12 cellular contexts compared by ENCODE assay signal in the genomic region with DNA sequence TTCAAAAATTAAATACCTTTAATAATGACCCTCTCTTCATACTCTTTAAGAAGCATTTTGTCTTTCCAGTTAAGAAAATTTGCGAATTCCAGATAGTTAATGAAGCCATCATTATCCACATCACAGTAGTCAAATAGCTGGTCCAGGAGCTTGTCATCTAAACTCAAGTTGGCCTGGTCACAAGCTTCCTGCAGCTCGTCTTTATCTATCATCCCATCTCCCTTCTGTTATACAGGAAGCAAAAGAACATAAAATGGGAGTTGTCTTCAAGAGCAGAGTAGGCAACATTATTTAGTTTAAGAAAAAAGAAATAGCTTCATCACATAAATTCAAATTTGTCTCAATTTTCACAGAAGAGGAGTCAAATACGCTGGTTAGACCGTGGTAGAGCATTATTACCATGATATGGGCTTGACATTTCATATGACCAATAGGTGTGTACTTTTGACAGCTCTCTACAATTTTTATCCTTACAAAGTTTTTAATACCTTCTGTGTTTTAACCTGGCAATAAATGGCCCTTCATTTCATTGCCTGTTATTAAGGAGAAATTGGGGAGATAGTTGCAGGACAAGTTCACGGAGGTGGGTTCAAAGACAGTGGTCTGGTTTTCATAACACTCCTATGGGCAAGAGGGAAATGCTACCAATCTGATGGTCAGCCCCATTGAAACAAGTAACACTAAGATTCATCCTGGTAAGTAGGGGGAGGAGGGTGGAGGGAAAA. TPM values are rescaled to one million over a fixed set of nuclear protein-coding genes. Genes with fewer than 3 reads are reported as not detected.
DNase-seq lines count a peak whose midpoint lies in the region; ATAC-seq and TF ChIP-seq lines count a peak whose summit lies in the region.
"Had no signal": no experiment of that assay in that cellular context is flagged by ENCODE, and none has a peak within 500 bp of the region (broad histone marks: within the 10 kb centered on the region; RNA-seq: fewer than 3 reads in every experiment).

No MANE protein-coding gene starts in this region.

- H3K36me3 Mint-ChIP-seq in brain, result no peaks in the 10 kb centered on the region

- DNase-seq in ELR (ENCODE audit: low read depth) (peak; percentile 37), hepatocyte (ENCODE audit: low spot score) (no peak), smooth muscle cell (lab: John Stamatoyannopoulos, UW; ENCODE audit: unreplicated experiment) (no peak), OCI-LY7 (ENCODE audit: low spot score) (no peak), ecto neural progenitor cell (ENCODE audit: low spot score) (no peak)
- no peak for DNase-seq in stimulated activated naive CD8-positive, alpha-beta T cell treated with anti-CD3 and anti-CD28 coated beads, Interleukin-15, amount 100 ng/mL, for 72 hours
- DNase-seq: NCI-H1436 had no signal

- no peak overlapping the region for H3K4me3 ChIP-seq in hepatocyte
- peak overlapping the region; percentile 7 for H3K4me3 ChIP-seq in smooth muscle cell
- no peak overlapping the region for H3K4me3 ChIP-seq in OCI-LY7 (ENCODE audit: low read depth, low read length, poor library complexity, severe bottlenecking)

- no TSS peak for BruUV-seq in OCI-LY7 (replicated peaks; lab: Mats Ljungman, UMichigan)

- H3K27me3 Mint-ChIP-seq in brain, result peaks cover 4% of the 10 kb centered on the region
- no peaks in the 10 kb centered on the region for H3K27me3 Mint-ChIP-seq in stimulated activated naive CD8-positive, alpha-beta T cell treated with anti-CD3 and anti-CD28 coated beads, Interleukin-15, amount 100 ng/mL, for 72 hours
- H3K27me3 Mint-ChIP-seq: dendritic cell treated with granulocyte-macrophage colony-stimulating factor and Interleukin-4, amounts not matched to agents 40 ng/mL and 50 ng/mL, for 4 days had no signal

- no peaks in the 10 kb centered on the region for H3K9me3 ChIP-seq in hepatocyte (ENCODE audit: low read depth)
- H3K9me3 ChIP-seq in smooth muscle cell (replicated peaks; ENCODE audit: low read depth), result no peaks in the 10 kb centered on the region
- no peaks in the 10 kb centered on the region for H3K9me3 ChIP-seq in OCI-LY7 (ENCODE audit: low read length)

- WGBS in hepatocyte (ENCODE audit: low lambda C conversion rate, missing lambda C conversion rate), result 80% methylated on average over 5 of the region's 5 CpGs
- 76% methylated on average over 5 of the region's 5 CpGs for WGBS in smooth muscle cell (ENCODE audit: low lambda C conversion rate)

- H3K4me1 Mint-ChIP-seq in brain, result peaks cover 13% of the 10 kb centered on the region
- H3K4me1 Mint-ChIP-seq in stimulated activated naive CD8-positive, alpha-beta T cell treated with anti-CD3 and anti-CD28 coated beads, Interleukin-15, amount 100 ng/mL, for 72 hours, result peaks cover 6% of the 10 kb centered on the region

- POLR2A ChIA-PET in OCI-LY7 (lab: Charles Lee), result no interaction called here

- H3K27me3 ChIP-seq in hepatocyte (no peaks in the 10 kb centered on the region), smooth muscle cell (ENCODE audit: low read depth) (no peaks in the 10 kb centered on the region)

- no peaks in the 10 kb centered on the region for H3K79me2 ChIP-seq in hepatocyte
- no peaks in the 10 kb centered on the region for H3K79me2 ChIP-seq in smooth muscle cell (ENCODE audit: low read depth)
- no peaks in the 10 kb centered on the region for H3K79me2 ChIP-seq in OCI-LY7 (ENCODE audit: insufficient read depth, low read depth, low read length)

- TF ChIP-seq CTCF in brain (conservative IDR thresholded peaks at IDR 0.05), result no peak
- no peak for TF ChIP-seq CTCF in hepatocyte (IDR thresholded peaks at IDR 0.05; ENCODE audit: poor library complexity)
- TF ChIP-seq CTCF in smooth muscle cell (IDR thresholded peaks at IDR 0.05; ENCODE audit: borderline replicate concordance, insufficient read depth, poor library complexity, severe bottlenecking), result no peak
- no peak for TF ChIP-seq CTCF in OCI-LY7 (conservative IDR thresholded peaks at IDR 0.05; ENCODE audit: low read length)

- H3K4me1 ChIP-seq in hepatocyte (ENCODE audit: insufficient read depth) (peaks cover 13% of the 10 kb centered on the region), smooth muscle cell (ENCODE audit: low read depth) (peaks cover 6% of the 10 kb centered on the region), OCI-LY7 (ENCODE audit: insufficient read depth, low read length, poor library complexity, severe bottlenecking) (no peaks in the 10 kb centered on the region)

- H3K36me3 ChIP-seq in hepatocyte (replicated peaks; ENCODE audit: insufficient read depth, low read depth) (no peaks in the 10 kb centered on the region), smooth muscle cell (ENCODE audit: low read depth) (no peaks in the 10 kb centered on the region), OCI-LY7 (ENCODE audit: insufficient read depth, low read length) (no peaks in the 10 kb centered on the region)

- H3K9ac ChIP-seq in smooth muscle cell (ENCODE audit: low read depth), result no peak overlapping the region

- peak overlapping the region in 4 of 5 experiments; percentile 6 to 54 (median 24) for H3K4me3 Mint-ChIP-seq in brain
- no peak overlapping the region for H3K4me3 Mint-ChIP-seq in stimulated activated naive CD8-positive, alpha-beta T cell treated with anti-CD3 and anti-CD28 coated beads, Interleukin-15, amount 100 ng/mL, for 72 hours
- H3K4me3 Mint-ChIP-seq: activated T-helper 1 cell treated with anti-CD3 and anti-CD28 coated beads, Interleukin-12 subunit alpha, Interleukin-12 subunit beta, Interleukin-2, Interleukin-4 antibody, amounts not matched to agents 30 ng/mL and 10 ng/mL and 1 ng/mL, durations not matched to agents 14 hours and 24 hours and 36 hours; dendritic cell treated with granulocyte-macrophage colony-stimulating factor and Interleukin-4, amounts not matched to agents 40 ng/mL and 50 ng/mL, for 4 days had no signal

- H3K9me2 ChIP-seq in hepatocyte (replicated peaks; ENCODE audit: insufficient read depth) (no peaks in the 10 kb centered on the region), OCI-LY7 (ENCODE audit: insufficient read depth, low read length) (no peaks in the 10 kb centered on the region)

- H4K20me1 ChIP-seq in hepatocyte (ENCODE audit: insufficient read depth, poor library complexity, severe bottlenecking) (no peaks in the 10 kb centered on the region), smooth muscle cell (ENCODE audit: low read depth) (no peaks in the 10 kb centered on the region), OCI-LY7 (ENCODE audit: insufficient read depth, low read length) (no peaks in the 10 kb centered on the region)

- peak overlapping the region; percentile 63 for H3K4me2 ChIP-seq in hepatocyte
- H3K4me2 ChIP-seq in smooth muscle cell, result peak overlapping the region; percentile 73
- no peak overlapping the region for H3K4me2 ChIP-seq in OCI-LY7 (ENCODE audit: low read length)

- no peaks in the 10 kb centered on the region for H3K9me3 Mint-ChIP-seq in brain
- H3K9me3 Mint-ChIP-seq in stimulated activated naive CD8-positive, alpha-beta T cell treated with anti-CD3 and anti-CD28 coated beads, Interleukin-15, amount 100 ng/mL, for 72 hours, result no peaks in the 10 kb centered on the region
- H3K9me3 Mint-ChIP-seq: activated T-helper 1 cell treated with anti-CD3 and anti-CD28 coated beads, Interleukin-12 subunit alpha, Interleukin-12 subunit beta, Interleukin-2, Interleukin-4 antibody, amounts not matched to agents 30 ng/mL and 10 ng/mL and 1 ng/mL, durations not matched to agents 14 hours and 24 hours and 36 hours; dendritic cell treated with granulocyte-macrophage colony-stimulating factor and Interleukin-4, amounts not matched to agents 40 ng/mL and 50 ng/mL, for 4 days had no signal

- intact Hi-C loops in OCI-LY7 (cut with micrococcal nuclease; ENCODE audit: unreplicated experiment), result loop anchor here (10.0 kb wide), 1 partner anchor 316 kb away; no protein-coding TSS in a partner anchor

- ATAC-seq in stimulated activated naive CD8-positive, alpha-beta T cell treated with anti-CD3 and anti-CD28 coated beads, Interleukin-15, amount 100 ng/mL, for 72 hours, result no peak
- no peak for ATAC-seq in GM19467 (IDR thresholded peaks at IDR 0.05; ENCODE audit: unreplicated experiment)

- H3F3A ChIP-seq in smooth muscle cell (ENCODE audit: low read depth), result peaks cover 11% of the 10 kb centered on the region

- H3K27ac ChIP-seq in hepatocyte, result peak overlapping the region; percentile 90
- peak overlapping the region; percentile 78 for H3K27ac ChIP-seq in smooth muscle cell (ENCODE audit: low read depth)
- no peak overlapping the region for H3K27ac ChIP-seq in OCI-LY7 (ENCODE audit: low read depth, low read length, poor library complexity, severe bottlenecking)

- H2AFZ ChIP-seq in hepatocyte (peak overlapping the region; percentile 5), smooth muscle cell (ENCODE audit: low read depth) (peak overlapping the region; percentile 44), OCI-LY7 (ENCODE audit: low read length) (no peak overlapping the region)

- peak overlapping the region in 4 of 5 experiments; percentile 71 to 94 (median 86) for H3K27ac Mint-ChIP-seq in brain
- no peak overlapping the region for H3K27ac Mint-ChIP-seq in stimulated activated naive CD8-positive, alpha-beta T cell treated with anti-CD3 and anti-CD28 coated beads, Interleukin-15, amount 100 ng/mL, for 72 hours
- H3K27ac Mint-ChIP-seq: activated T-helper 1 cell treated with anti-CD3 and anti-CD28 coated beads, Interleukin-12 subunit alpha, Interleukin-12 subunit beta, Interleukin-2, Interleukin-4 antibody, amounts not matched to agents 30 ng/mL and 10 ng/mL and 1 ng/mL, durations not matched to agents 14 hours and 24 hours and 36 hours; dendritic cell treated with granulocyte-macrophage colony-stimulating factor and Interleukin-4, amounts not matched to agents 40 ng/mL and 50 ng/mL, for 4 days had no signal

- CTCF ChIA-PET in OCI-LY7 (lab: Charles Lee; ENCODE audit: unreplicated experiment), result no interaction called here

RNA-seq across cellular contexts. Expression of a gene that starts 45.4 kb away (rescaled TPM):
- polyA plus RNA-seq in brain (ENCODE audit: insufficient read depth, low read depth, low replicate concordance) (2.4 TPM), hepatocyte (not detected in 2 replicates), smooth muscle cell (0.14 and 1.3 TPM in 2 replicates)
- total RNA-seq in hepatocyte (0.64 and 0.70 TPM in 2 replicates), smooth muscle cell (0.18 and 0.63 TPM in 2 replicates), OCI-LY7 (2022) (0.86 TPM in 1 of 2 replicates, not detected in the other)
- total RNA-seq in OCI-LY7 (2014; rRNA removed; shearing (Covaris generic)), result 0.51 TPM in 1 of 2 replicates, not detected in the other
- total RNA-seq: occipital lobe had no signal

RNA-seq across cellular contexts. Expression of a gene that starts 58.3 kb away (rescaled TPM):
- 27.9 TPM for polyA plus RNA-seq in brain (ENCODE audit: insufficient read depth, low read depth, low replicate concordance)
- 72.2 and 87.2 TPM in 2 replicates for total RNA-seq in hepatocyte
- polyA plus RNA-seq in hepatocyte, result 76.1 and 78.3 TPM in 2 replicates
- total RNA-seq in smooth muscle cell, result 127 and 161 TPM in 2 replicates
- polyA plus RNA-seq in smooth muscle cell, result 92.2 and 99.1 TPM in 2 replicates
- total RNA-seq in OCI-LY7 (2014; rRNA removed; shearing (Covaris generic)), result 24.5 and 26.1 TPM in 2 replicates
- 39.2 and 50.2 TPM in 2 replicates for total RNA-seq in OCI-LY7 (2022)

Comparison
In these comparisons a context has a peak if more than half of its experiments do, and no peak if none do; other contexts are left out.
1. H3K27ac Mint-ChIP-seq: peak in brain (4 of 5); none in stimulated activated naive CD8-positive, alpha-beta T cell treated with anti-CD3 and anti-CD28 coated beads, Interleukin-15, amount 100 ng/mL, for 72 hours (0 of 2).
2. H3K4me3 Mint-ChIP-seq: peak in brain (4 of 5); none in stimulated activated naive CD8-positive, alpha-beta T cell treated with anti-CD3 and anti-CD28 coated beads, Interleukin-15, amount 100 ng/mL, for 72 hours (0 of 2).